Comparison of ENCODE assay signal across 14 cellular contexts in the genomic region with DNA sequence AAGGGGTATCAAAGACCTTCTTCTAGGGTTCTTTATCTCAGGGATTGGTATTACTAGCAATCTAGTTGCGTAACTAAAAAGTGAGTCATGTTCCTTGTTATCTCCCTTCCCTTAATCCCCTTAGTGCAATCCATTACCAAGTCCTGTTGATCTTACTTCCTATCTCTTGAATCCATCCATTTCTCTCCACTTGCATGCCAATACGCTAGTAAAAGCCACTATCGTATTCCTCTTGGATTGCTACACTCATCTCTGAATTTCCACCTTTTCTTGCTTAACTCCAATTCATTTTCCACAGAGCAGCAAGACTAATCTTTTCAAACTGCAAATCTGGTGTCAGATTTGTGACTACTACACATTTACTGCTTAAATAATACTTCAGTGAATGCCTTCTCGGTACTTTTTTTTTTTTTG. TPM values are rescaled to one million over a fixed set of nuclear protein-coding genes. Genes with fewer than 3 reads are reported as not detected.
DNase-seq lines count a peak whose midpoint lies in the region; ATAC-seq lines count a peak whose summit lies in the region.
"Had no signal": no experiment of that assay in that cellular context is flagged by ENCODE, and none has a peak within 500 bp of the region (broad histone marks: within the 10 kb centered on the region; RNA-seq: fewer than 3 reads in every experiment).

No MANE protein-coding gene starts in this region.

- POLR2A ChIA-PET in naive thymus-derived CD8-positive, alpha-beta T cell (lab: Charles Lee): interaction anchor here (0.6 kb wide), 1 partner anchor 11 kb away, joined by 3 read pairs; no protein-coding TSS in a partner anchor

- no peak for ATAC-seq in activated naive CD8-positive, alpha-beta T cell treated with anti-CD3 and anti-CD28 coated beads, Interleukin-2, amount 50 U/mL, for 24 hours
- no peak for ATAC-seq in naive thymus-derived CD8-positive, alpha-beta T cell
- ATAC-seq in sciatic nerve: no peak
- ATAC-seq in GM19397 (IDR thresholded peaks at IDR 0.05; ENCODE audit: unreplicated experiment): no peak
- ATAC-seq: left cardiac atrium had no signal

- no peak overlapping the region for H3K4me3 Mint-ChIP-seq in activated naive CD8-positive, alpha-beta T cell treated with anti-CD3 and anti-CD28 coated beads, Interleukin-2, amount 50 U/mL, for 24 hours
- peak overlapping the region in 8 of 10 donors; percentile 13 to 70 (median 50) for H3K4me3 Mint-ChIP-seq in naive thymus-derived CD8-positive, alpha-beta T cell

- intact Hi-C loops in sciatic nerve (cut with DNase I): no loop called here

- H3K27me3 Mint-ChIP-seq in activated naive CD8-positive, alpha-beta T cell treated with anti-CD3 and anti-CD28 coated beads, Interleukin-2, amount 50 U/mL, for 24 hours: no peaks in the 10 kb centered on the region
- H3K27me3 Mint-ChIP-seq in naive thymus-derived CD8-positive, alpha-beta T cell: no peaks in the 10 kb centered on the region

- peaks cover 54% of the 10 kb centered on the region for H3K36me3 Mint-ChIP-seq in activated naive CD8-positive, alpha-beta T cell treated with anti-CD3 and anti-CD28 coated beads, Interleukin-2, amount 50 U/mL, for 24 hours (ENCODE audit: low read depth)
- H3K36me3 Mint-ChIP-seq in naive thymus-derived CD8-positive, alpha-beta T cell: peaks cover 4 to 57% (median 22%) of the 10 kb centered on the region in 3 donors

- in situ Hi-C loops in KBM-7 (cut with MboI; ENCODE audit: low pct_unique_long_range_greater_than_20kb, low sequenced_read_pairs): no loop called here

- H3K9me3 Mint-ChIP-seq in activated naive CD8-positive, alpha-beta T cell treated with anti-CD3 and anti-CD28 coated beads, Interleukin-2, amount 50 U/mL, for 24 hours: no peaks in the 10 kb centered on the region
- no peaks in the 10 kb centered on the region for H3K9me3 Mint-ChIP-seq in naive thymus-derived CD8-positive, alpha-beta T cell

- peak; percentile 42 for DNase-seq in EL
- peak; percentile 39 for DNase-seq in KBM-7
- DNase-seq in activated naive CD8-positive, alpha-beta T cell treated with anti-CD3 and anti-CD28 coated beads, Interleukin-2, amount 50 U/mL, for 24 hours: no peak
- DNase-seq in naive thymus-derived CD8-positive, alpha-beta T cell: no peak
- DNase-seq in sciatic nerve (ENCODE audit: low spot score): no peak
- no peak for DNase-seq in cerebellum (ENCODE audit: low spot score)
- DNase-seq: anterior cingulate cortex, left cardiac atrium, NCI-H2081 treated with DMSO at 0.1 percent for 48 hours, Peyer's patch had no signal

- peak overlapping the region; percentile 26 for H3K27ac Mint-ChIP-seq in activated naive CD8-positive, alpha-beta T cell treated with anti-CD3 and anti-CD28 coated beads, Interleukin-2, amount 50 U/mL, for 24 hours
- H3K27ac Mint-ChIP-seq in naive thymus-derived CD8-positive, alpha-beta T cell: peak overlapping the region in 9 of 10 donors; percentile 2 to 94 (median 66)

- peaks cover 48% of the 10 kb centered on the region for H3K4me1 Mint-ChIP-seq in activated naive CD8-positive, alpha-beta T cell treated with anti-CD3 and anti-CD28 coated beads, Interleukin-2, amount 50 U/mL, for 24 hours
- H3K4me1 Mint-ChIP-seq in naive thymus-derived CD8-positive, alpha-beta T cell: peaks cover 35 to 66% (median 58%) of the 10 kb centered on the region in 4 donors

RNA-seq across cellular contexts. Expression of a gene that starts 1.8 kb away (rescaled TPM):
- total RNA-seq in naive thymus-derived CD8-positive, alpha-beta T cell: 10 to 100 TPM; 66.6 to 69.6 TPM
- polyA plus RNA-seq in naive thymus-derived CD8-positive, alpha-beta T cell: 10 to 100 TPM; 35.0 to 41.5 (median 39.8) TPM
- total RNA-seq in sciatic nerve (35.5 TPM), cerebellum (67.4 TPM)

RNA-seq across cellular contexts. Expression of a gene that starts 22.5 kb away (rescaled TPM):
- 100 to 1,000 TPM; 140 to 142 TPM for total RNA-seq in naive thymus-derived CD8-positive, alpha-beta T cell
- 100 to 1,000 TPM; 194 to 214 (median 209) TPM for polyA plus RNA-seq in naive thymus-derived CD8-positive, alpha-beta T cell
- total RNA-seq in sciatic nerve (61.1 TPM), cerebellum (67.9 TPM)

RNA-seq across cellular contexts. Expression of a gene that starts 22.6 kb away (rescaled TPM):
- 10 to 100 TPM; 89.8 to 92.1 TPM for total RNA-seq in naive thymus-derived CD8-positive, alpha-beta T cell
- polyA plus RNA-seq in naive thymus-derived CD8-positive, alpha-beta T cell: 100 to 1,000 TPM in 2 of 3 donors, 10 to 100 TPM in 1; 96.4 to 137 (median 125) TPM
- total RNA-seq in sciatic nerve (79.2 TPM), cerebellum (83.8 TPM)

RNA-seq across cellular contexts. Expression of a gene that starts 51.9 kb away (rescaled TPM):
- not detected for total RNA-seq in naive thymus-derived CD8-positive, alpha-beta T cell
- polyA plus RNA-seq in naive thymus-derived CD8-positive, alpha-beta T cell: not detected
- total RNA-seq in sciatic nerve (not detected), cerebellum (not detected)
- total RNA-seq: G401, left cardiac atrium, Peyer's patch, pulmonary artery endothelial cell, vagina had no signal

RNA-seq across cellular contexts. Expression of a gene that starts 58.7 kb away (rescaled TPM):
- 10 to 100 TPM; 76.5 to 84.6 TPM for total RNA-seq in naive thymus-derived CD8-positive, alpha-beta T cell
- polyA plus RNA-seq in naive thymus-derived CD8-positive, alpha-beta T cell: 100 to 1,000 TPM; 226 to 291 (median 250) TPM
- total RNA-seq in sciatic nerve (143 TPM), cerebellum (62.2 TPM)

Comparison
In these comparisons a context has a peak if more than half of its experiments do, and no peak if none do; other contexts are left out.
1. DNase-seq: peak in EL (single experiment) and KBM-7 (single experiment); none in activated naive CD8-positive, alpha-beta T cell treated with anti-CD3 and anti-CD28 coated beads, Interleukin-2, amount 50 U/mL, for 24 hours (single experiment), naive thymus-derived CD8-positive, alpha-beta T cell (0 of 10), sciatic nerve (single experiment) and cerebellum (single experiment).